ENCODE assay signal across 10 cellular contexts in the genomic region with DNA sequence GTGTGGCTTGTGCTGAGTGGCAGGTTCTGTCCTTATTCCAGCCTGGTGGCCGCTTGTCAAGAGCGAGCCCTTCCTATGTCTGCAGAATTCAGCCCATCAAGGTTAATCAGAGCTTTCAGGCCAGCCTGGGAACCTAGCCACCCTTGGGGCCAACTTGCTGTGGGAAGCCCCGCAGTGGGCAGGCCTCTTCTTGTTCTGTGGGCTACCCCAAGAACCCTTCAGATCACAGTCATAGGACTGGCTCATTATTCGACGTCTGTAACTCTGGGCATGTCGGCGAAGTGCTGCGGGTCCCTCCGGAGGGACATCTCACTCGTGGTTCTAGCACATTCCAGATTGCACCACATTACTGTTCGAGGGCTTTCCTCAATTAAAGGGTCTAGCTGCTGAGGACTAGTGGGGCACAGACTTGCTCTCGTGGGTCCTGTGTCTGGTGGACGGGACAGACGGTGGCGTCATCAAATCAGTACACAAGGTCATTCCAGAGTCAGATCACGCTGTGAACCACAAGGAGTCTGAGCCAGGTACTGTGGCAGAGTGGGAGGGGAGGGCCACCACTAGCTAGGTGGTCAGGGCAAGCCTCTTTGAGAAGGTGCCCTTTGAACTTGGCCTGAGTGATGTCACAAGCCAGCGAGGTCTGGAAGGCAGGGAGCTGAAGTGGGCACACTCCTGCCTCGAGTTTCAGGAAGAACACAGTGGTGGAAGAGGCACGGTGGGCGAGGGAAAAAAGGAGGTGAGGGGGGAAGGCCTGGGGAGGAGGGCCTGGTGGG. TPM values are rescaled to one million over a fixed set of nuclear protein-coding genes. Genes with fewer than 3 reads are reported as not detected.
DNase-seq lines count a peak whose midpoint lies in the region; ATAC-seq, FAIRE-seq and TF ChIP-seq lines count a peak whose summit lies in the region.
"Had no signal": no experiment of that assay in that cellular context is flagged by ENCODE, and none has a peak within 500 bp of the region (broad histone marks: within the 10 kb centered on the region; RNA-seq: fewer than 3 reads in every experiment).

No MANE protein-coding gene starts in this region.

- H3K36me3 Mint-ChIP-seq in naive thymus-derived CD8-positive, alpha-beta T cell: peaks cover 0 to 4% (median 3%) of the 10 kb centered on the region in 3 donors

- H3K36me3 ChIP-seq in heart left ventricle (no peaks in the 10 kb centered on the region), bronchial epithelial cell (ENCODE audit: control insufficient read depth, insufficient read depth, low read length) (no peaks in the 10 kb centered on the region), uterus (no peaks in the 10 kb centered on the region)

- WGBS in heart left ventricle, 4 donors: 83 to 88% (median 84%) methylated on average over 20 of the region's 20 CpGs

- no peak overlapping the region for H3K4me3 ChIP-seq in heart left ventricle
- H3K4me3 ChIP-seq in bronchial epithelial cell (ENCODE audit: low read depth, low read length): no peak overlapping the region
- H3K4me3 ChIP-seq in uterus: no peak overlapping the region

- no peak for ATAC-seq in heart left ventricle
- ATAC-seq in left ventricle myocardium superior: no peak
- no peak for ATAC-seq in naive thymus-derived CD8-positive, alpha-beta T cell

- no peak for TF ChIP-seq CTCF in heart left ventricle (IDR thresholded peaks at IDR 0.05)
- no peak for TF ChIP-seq CTCF in bronchial epithelial cell (IDR thresholded peaks at IDR 0.05; ENCODE audit: insufficient read depth, low read length, severe bottlenecking)
- TF ChIP-seq CTCF in uterus (IDR thresholded peaks at IDR 0.05): peak in 1 of 4 experiments; percentile 3

- H3K9me3 ChIP-seq in heart left ventricle (peaks cover 0 to 8% (median 2%) of the 10 kb centered on the region in 12 donors), uterus (no peaks in the 10 kb centered on the region)

- intact Hi-C loops in heart left ventricle (cut with DNase I): loop anchor here in 3 of 10 donors (1.0 to 5.0 kb wide), 3 partner anchors 36 to 41 kb away; no protein-coding TSS in a partner anchor
- intact Hi-C loops in left ventricle myocardium superior (cut with micrococcal nuclease): no loop called here
- intact Hi-C loops in uterus (cut with DNase I; ENCODE audit: low total_unique reads): no loop called here

- H3K4me1 ChIP-seq in heart left ventricle (peaks cover 0 to 99% (median 42%) of the 10 kb centered on the region in 12 donors), uterus (no peaks in the 10 kb centered on the region)

- H3K27ac Mint-ChIP-seq in naive thymus-derived CD8-positive, alpha-beta T cell: peak overlapping the region; percentile 66 to 97 (median 90)

- H3K27me3 ChIP-seq in heart left ventricle (no peaks in the 10 kb centered on the region), bronchial epithelial cell (ENCODE audit: control insufficient read depth, insufficient read depth, low read length) (peaks cover 14% of the 10 kb centered on the region), uterus (no peaks in the 10 kb centered on the region)

- H3K9me3 Mint-ChIP-seq in naive thymus-derived CD8-positive, alpha-beta T cell: peaks cover 0 to 9% (median 0%) of the 10 kb centered on the region in 9 donors

- no peak for FAIRE-seq in bronchial epithelial cell (lab: Jason Lieb, UNC)

- peak overlapping the region in 5 of 10 donors; percentile 11 to 75 (median 20) for H3K4me3 Mint-ChIP-seq in naive thymus-derived CD8-positive, alpha-beta T cell

- TF ChIP-seq POLR2A in heart left ventricle (IDR thresholded peaks at IDR 0.05) (no peak), uterus (IDR thresholded peaks at IDR 0.05) (no peak)

- DNase-seq in heart left ventricle (no peak), left ventricle myocardium superior (no peak), bronchial epithelial cell (ENCODE audit: low read depth) (peak; percentile 64), uterus (no peak), T-helper 9 cell (no peak), NCI-H1092 (lab: John Stamatoyannopoulos, UW) (no peak), SW480 (ENCODE audit: low spot score) (no peak)
- DNase-seq in naive thymus-derived CD8-positive, alpha-beta T cell: no peak
- DNase-seq: AML-193, cerebellar nuclear complex had no signal

- POLR2A ChIA-PET in naive thymus-derived CD8-positive, alpha-beta T cell (lab: Charles Lee): interaction anchor here (1.4 to 8.7 kb wide), 5 partner anchors 6 to 57 kb away, joined by 4 to 119 read pairs (median 5); no protein-coding TSS in a partner anchor

- H3K4me1 Mint-ChIP-seq in naive thymus-derived CD8-positive, alpha-beta T cell: peaks cover 41 to 88% (median 73%) of the 10 kb centered on the region in 4 donors

- no peaks in the 10 kb centered on the region for H3K27me3 Mint-ChIP-seq in naive thymus-derived CD8-positive, alpha-beta T cell

- H3K27ac ChIP-seq in heart left ventricle: peak overlapping the region; percentile 41 to 97 (median 73)
- H3K27ac ChIP-seq in uterus: peak overlapping the region; percentile 54 to 71

RNA-seq across cellular contexts. Expression of a gene that starts 20.3 kb away (rescaled TPM):
- total RNA-seq in heart left ventricle (10 to 100 TPM; 11.2 to 71.0 (median 16.6) TPM), left ventricle myocardium superior (13.0 TPM), bronchial epithelial cell (under 0.01 TPM in 2 replicates), uterus (10 to 100 TPM in 3 of 4 donors, 1 to 10 TPM in 1; 8.8 to 53.4 (median 24.2) TPM)
- 10 to 100 TPM in 1 of 2 donors, 1 to 10 TPM in 1; 8.6 to 14.9 TPM for polyA plus RNA-seq in heart left ventricle
- total RNA-seq in naive thymus-derived CD8-positive, alpha-beta T cell: 10 to 100 TPM; 16.5 to 18.4 TPM
- 10 to 100 TPM; 19.7 to 64.6 (median 21.8) TPM for polyA plus RNA-seq in naive thymus-derived CD8-positive, alpha-beta T cell
